Comparison of ENCODE assay signal across 8 cellular contexts in genomic region chr9:96654450-96655197, GRCh38. TPM values are rescaled to one million over a fixed set of nuclear protein-coding genes. Genes with fewer than 3 reads are reported as not detected.
DNase-seq lines count a peak whose midpoint lies in the region; ATAC-seq and TF ChIP-seq lines count a peak whose summit lies in the region.

No MANE protein-coding gene starts in this region.

- under 1% methylated on average over 74 of the region's 74 CpGs for WGBS in right cardiac atrium
- 0 to 1% (median 1%) methylated on average over 69 to 74 of the region's 74 CpGs for WGBS in psoas muscle, 3 donors

- intact Hi-C loops in right cardiac atrium (cut with DNase I) (no loop called here), psoas muscle (cut with DNase I) (loop anchor here (2.0 to 5.0 kb wide), 3 partner anchors 37 to 307 kb away; partner anchors contain the start of genes CDC14B (in 1 of the 2) and ZNF367 (in 1 of the 2))

- H3K4me3 ChIP-seq in HAP-1 (peak overlapping the region; percentile 45), right cardiac atrium (ENCODE audit: low read length) (peak overlapping the region; percentile 93), psoas muscle (peak overlapping the region; percentile 69)

- H3K36me3 ChIP-seq in ES-I3 (ENCODE audit: insufficient read depth, low read length) (no peaks in the 10 kb centered on the region), HAP-1 (replicated peaks) (peaks cover 23% of the 10 kb centered on the region), psoas muscle (ENCODE audit: insufficient read depth in 1 of 2, low read depth in 1 of 2) (peaks cover 3 to 31% of the 10 kb centered on the region in 2 donors)

- ATAC-seq in right cardiac atrium (peak; percentile 91 to 93), psoas muscle (peak; percentile 81 to 88 (median 86))

- TF ChIP-seq CTCF in psoas muscle (IDR thresholded peaks at IDR 0.05), result no peak

- H3K4me1 ChIP-seq in ES-I3 (ENCODE audit: insufficient read depth, low read length) (no peaks in the 10 kb centered on the region; the same call in 1 of the 2 replicates), HAP-1 (peaks cover 6% of the 10 kb centered on the region; the same call in 1 of the 2 replicates), right cardiac atrium (ENCODE audit: control insufficient read depth, insufficient read depth, low read length) (peaks cover 8% of the 10 kb centered on the region), psoas muscle (peaks cover 36% of the 10 kb centered on the region)

- peak overlapping the region; percentile 63 for H3K9ac ChIP-seq in ES-I3 (ENCODE audit: low read depth, low read length)

- peak; percentile 66 to 86 for DNase-seq in HAP-1 (ENCODE audit: low spot score in 2 of 2)
- DNase-seq in NCI-H1105 (lab: John Stamatoyannopoulos, UW), result peak; percentile 69
- peak; percentile 42 to 90 (median 78) for DNase-seq in T-helper 2 cell
- DNase-seq in anterior cingulate cortex (lab: John Stamatoyannopoulos, UW), result peak; percentile 16 to 87 (median 69)
- DNase-seq in right cardiac atrium, result peak; percentile 93 to 96 (median 96)
- peak; percentile 88 to 92 for DNase-seq in psoas muscle
- peak; percentile 79 for DNase-seq in ureter (ENCODE audit: low spot score)

- in situ Hi-C loops in HAP-1 (cut with MboI; ENCODE audit: low sequenced_read_pairs), result no loop called here

- H3K27ac ChIP-seq in right cardiac atrium (ENCODE audit: low read length) (peak overlapping the region; percentile 99), psoas muscle (peak overlapping the region; percentile 88)

- H3K9me3 ChIP-seq in ES-I3 (ENCODE audit: control insufficient read depth, insufficient read depth, low read length), result no peaks in the 10 kb centered on the region
- H3K9me3 ChIP-seq in HAP-1, result no peaks in the 10 kb centered on the region
- H3K9me3 ChIP-seq in right cardiac atrium (ENCODE audit: control insufficient read depth, low read length), result no peaks in the 10 kb centered on the region
- no peaks in the 10 kb centered on the region for H3K9me3 ChIP-seq in psoas muscle

- H3K27me3 ChIP-seq in HAP-1 (ENCODE audit: low read depth), result no peaks in the 10 kb centered on the region
- no peaks in the 10 kb centered on the region for H3K27me3 ChIP-seq in right cardiac atrium (ENCODE audit: control insufficient read depth, insufficient read depth)
- H3K27me3 ChIP-seq in psoas muscle (ENCODE audit: insufficient read depth in 3 of 3, low read length in 2 of 3), result no peaks in the 10 kb centered on the region

RNA-seq across cellular contexts. Expression of gene PRXL2C, which starts 0.5 kb away (rescaled TPM):
- total RNA-seq in right cardiac atrium (10 to 100 TPM; 12.0 to 27.3 (median 15.9) TPM), psoas muscle (10 to 100 TPM; 13.8 to 31.3 (median 23.5) TPM), ureter (14.0 TPM)
- polyA plus RNA-seq in right cardiac atrium (10.6 TPM), psoas muscle (10 to 100 TPM in 2 of 3 donors, 1 to 10 TPM in 1; 6.2 to 16.9 (median 14.7) TPM)

RNA-seq across cellular contexts. Expression of gene CDC14B, which starts 35.0 kb away (rescaled TPM):
- total RNA-seq in right cardiac atrium (10 to 100 TPM; 14.4 to 15.7 (median 15.4) TPM), psoas muscle (10 to 100 TPM in 1 of 4 donors, 1 to 10 TPM in 3; 2.1 to 10.7 (median 6.1) TPM), ureter (42.0 TPM)
- polyA plus RNA-seq in right cardiac atrium (5.9 TPM), psoas muscle (1 to 10 TPM in 2 of 3 donors, under 1 TPM in 1; 0.87 to 2.6 (median 2.5) TPM)

Comparison
In these comparisons a context has a peak if more than half of its experiments do, and no peak if none do; other contexts are left out.
1. Peak in every context shown above with its lines: DNase-seq, ATAC-seq, H3K4me3 ChIP-seq and H3K27ac ChIP-seq.
2. intact Hi-C loops: an anchor here in psoas muscle (2.0 to 5.0 kb wide); none called in right cardiac atrium.